1 cellular context compared by ENCODE assay signal in genomic region chr12:65171073-65171472, GRCh38.
TF ChIP-seq lines count a peak whose summit lies in the region.

No MANE protein-coding gene starts in this region.

TF ChIP-seq in HepG2, 621 proteins besides CTCF, POLR2A, EP300 and RAD21 (continued from another document):
- TF ChIP-seq ZNF770 (CRISPR knock-in tag; IDR thresholded peaks at IDR 0.05) (no peak), SATB2 (CRISPR knock-in tag; IDR thresholded peaks at IDR 0.05) (no peak), FIP1L1 (IDR thresholded peaks at IDR 0.05; ENCODE audit: borderline replicate concordance, insufficient read depth, low read depth, low read length) (no peak), KLF6 (CRISPR knock-in tag; IDR thresholded peaks at IDR 0.05) (no peak), GPBP1L1 (CRISPR knock-in tag; IDR thresholded peaks at IDR 0.05) (no peak), ZNF441 (CRISPR knock-in tag; IDR thresholded peaks at IDR 0.05; ENCODE audit: borderline replicate concordance) (no peak), BORCS8-MEF2B (CRISPR knock-in tag; IDR thresholded peaks at IDR 0.05) (no peak), BRD4 (CRISPR knock-in tag; IDR thresholded peaks at IDR 0.05) (no peak), TERF1 (CRISPR knock-in tag; IDR thresholded peaks at IDR 0.05) (no peak), KDM5A (IDR thresholded peaks at IDR 0.05; ENCODE audit: borderline replicate concordance, low read length) (no peak; the same call in 1 of the 2 replicates), HDAC1 (CRISPR knock-in tag; IDR thresholded peaks at IDR 0.05) (no peak), SMAD3 (CRISPR knock-in tag; IDR thresholded peaks at IDR 0.05) (no peak), ONECUT2 (CRISPR knock-in tag; IDR thresholded peaks at IDR 0.05) (no peak), ZNF772 (CRISPR knock-in tag; IDR thresholded peaks at IDR 0.05) (no peak), TP53 (CRISPR knock-in tag; conservative IDR thresholded peaks at IDR 0.05) (no peak), ZNF710 (CRISPR knock-in tag; IDR thresholded peaks at IDR 0.05; ENCODE audit: borderline replicate concordance) (no peak)
